Comparison of ENCODE assay signal across 14 cellular contexts in the genomic region with DNA sequence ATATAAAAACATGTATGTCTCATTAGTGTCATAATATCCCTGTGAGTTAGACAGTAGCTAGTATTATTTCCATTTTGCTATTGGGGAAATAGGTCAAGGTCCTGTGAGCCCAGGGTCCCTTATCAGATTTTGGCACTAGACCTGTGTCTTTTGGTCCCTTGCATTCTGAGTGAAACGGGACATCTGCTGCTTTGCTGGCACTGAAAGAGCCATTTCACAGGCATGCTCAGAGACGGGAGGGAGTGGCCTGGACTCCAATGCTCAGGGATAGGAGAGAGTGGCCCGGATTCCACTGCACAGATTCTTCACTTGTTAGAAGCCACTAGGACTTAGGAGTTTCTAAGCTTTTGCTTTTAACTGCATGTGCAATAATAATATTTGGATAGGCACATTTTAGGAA.
A peak's percentile ranks its signal among the peaks of the same experiment; 100 is the strongest.
DNase-seq lines count a peak whose midpoint lies in the region; ATAC-seq, FAIRE-seq and TF ChIP-seq lines count a peak whose summit lies in the region.
"Had no signal": no experiment of that assay in that cellular context is flagged by ENCODE, and none has a peak within 500 bp of the region (broad histone marks: within the 10 kb centered on the region; RNA-seq: fewer than 3 reads in every experiment).

No MANE protein-coding gene starts in this region.

- TF ChIP-seq RAD21 in IMR-90 (IDR thresholded peaks at IDR 0.05; ENCODE audit: low read length), result no peak

- no peak for ATAC-seq in CD4-positive, CD25-positive, alpha-beta regulatory T cell (ENCODE audit: low read depth in 2 of 2)
- ATAC-seq in IMR-90 (ENCODE audit: low read depth) (peak; percentile 51), HG02884 (IDR thresholded peaks at IDR 0.05; ENCODE audit: unreplicated experiment) (no peak)
- ATAC-seq: lower lobe of right lung had no signal

- H3K56ac ChIP-seq in IMR-90 (ENCODE audit: extremely low read depth, insufficient read depth, low read length), result no peak overlapping the region

- H3K9ac ChIP-seq in IMR-90 (ENCODE audit: low read depth, low read length), result no peak overlapping the region

- TF ChIP-seq CTCF in IMR-90 (conservative IDR thresholded peaks at IDR 0.05; ENCODE audit: low read depth, low read length), result no peak
- TF ChIP-seq CTCF in osteoblast (IDR thresholded peaks at IDR 0.05; ENCODE audit: extremely low read depth, low read depth, low read length), result no peak
- no peak for TF ChIP-seq CTCF in vagina (IDR thresholded peaks at IDR 0.05)

- no peak for FAIRE-seq in GM12892 (lab: Jason Lieb, UNC)

- 0 out of 2 replicates have a peak overlapping the region, but pooled peaks have one; percentile 29 for H2BK20ac ChIP-seq in IMR-90 (ENCODE audit: low read depth, low read length)

- no peak overlapping the region for H2AK5ac ChIP-seq in IMR-90 (ENCODE audit: low read depth, low read length)

- H3K27me3 Mint-ChIP-seq in CD4-positive, CD25-positive, alpha-beta regulatory T cell, result no peaks in the 10 kb centered on the region

- H4K91ac ChIP-seq in IMR-90 (ENCODE audit: insufficient read depth, low read depth, low read length), result no peak overlapping the region

- H3K36me3 Mint-ChIP-seq in CD4-positive, CD25-positive, alpha-beta regulatory T cell, result peaks cover 32% of the 10 kb centered on the region

- CTCF ChIA-PET in IMR-90 (lab: Yijun Ruan, JAX), result interaction anchor here (1.9 kb wide), 1 partner anchor 13 kb away, joined by 5 read pairs; no protein-coding TSS in a partner anchor

- no peak overlapping the region for H3K4me3 ChIP-seq in CD4-positive, CD25-positive, alpha-beta regulatory T cell (ENCODE audit: low read depth, low read length)
- H3K4me3 ChIP-seq in IMR-90 (ENCODE audit: insufficient read depth, low read depth, low read length) (no peak overlapping the region), osteoblast (ENCODE audit: insufficient read depth, low read length) (no peak overlapping the region), vagina (no peak overlapping the region)
- H3K4me3 ChIP-seq: lower lobe of right lung, spleen had no signal

- H2AFZ ChIP-seq in IMR-90 (replicated peaks; ENCODE audit: low read length, poor library complexity) (no peak overlapping the region), osteoblast (ENCODE audit: low read length) (no peak overlapping the region)

- no peak overlapping the region for H2BK5ac ChIP-seq in IMR-90 (ENCODE audit: low read depth, low read length, poor library complexity, severe bottlenecking)

- no peak overlapping the region for H2BK120ac ChIP-seq in IMR-90 (ENCODE audit: low read depth, low read length)

- DNase-seq in CD4-positive, CD25-positive, alpha-beta regulatory T cell, result no peak
- no peak for DNase-seq in IMR-90
- peak; percentile 21 for DNase-seq in fibroblast of gingiva (ENCODE audit: low read depth)
- peak; percentile 29 for DNase-seq in osteoblast (ENCODE audit: insufficient read length, low spot score, missing footprints)
- no peak for DNase-seq in vagina (ENCODE audit: extremely low spot score in 2 of 2)
- DNase-seq in GM12892 (ENCODE audit: insufficient read length), result no peak
- DNase-seq: activated effector memory CD4-positive, alpha-beta T cell treated with anti-CD3 and anti-CD28 coated beads, Interleukin-2, amount 50 U/mL, for 16 hours; DMS79 treated with DMSO at 0.1 percent for 48 hours; H9; lower lobe of right lung; NCI-H345; spleen had no signal

- no CpG with 5 or more reads among the region's 3 CpGs for WGBS in IMR-90 (ENCODE audit: extremely low coverage in 2 of 2, insufficient read length in 1 of 2), 2 experiments

- no peak overlapping the region for H4K8ac ChIP-seq in IMR-90 (ENCODE audit: low read depth in 2 of 2, low read length in 2 of 2)

- 0 out of 2 replicates have a peak overlapping the region, but pooled peaks have one; percentile 30 for H3K4ac ChIP-seq in IMR-90 (ENCODE audit: low read depth, low read length)

- BruUV-seq in IMR-90 (replicated peaks; lab: Mats Ljungman, UMichigan), result no TSS peak

- peaks cover 20% of the 10 kb centered on the region for H3K4me1 ChIP-seq in CD4-positive, CD25-positive, alpha-beta regulatory T cell (ENCODE audit: control insufficient read depth, insufficient read depth, low read length, poor library complexity, severe bottlenecking)
- H3K4me1 ChIP-seq in IMR-90 (ENCODE audit: control insufficient read depth, insufficient read depth, low read length) (peaks cover 13% of the 10 kb centered on the region), osteoblast (ENCODE audit: insufficient read depth, low read length) (peaks cover 21% of the 10 kb centered on the region), vagina (peaks cover 13% of the 10 kb centered on the region)
- H3K4me1 ChIP-seq: lower lobe of right lung had no signal

- H3K4me1 Mint-ChIP-seq in CD4-positive, CD25-positive, alpha-beta regulatory T cell, result peaks cover 26 to 60% (median 45%) of the 10 kb centered on the region in 4 donors

- 0 out of 2 replicates have a peak overlapping the region, but pooled peaks have one; percentile 45 for H3K14ac ChIP-seq in IMR-90 (replicated peaks; ENCODE audit: low read depth, low read length)

- no peaks in the 10 kb centered on the region for H4K20me1 ChIP-seq in IMR-90 (ENCODE audit: insufficient read depth, low read length)
- no peaks in the 10 kb centered on the region for H4K20me1 ChIP-seq in osteoblast (ENCODE audit: insufficient read depth, low read length)

- H2BK15ac ChIP-seq in IMR-90 (ENCODE audit: low read depth, low read length), result no peak overlapping the region; the same call in 2 of the 3 replicates

- peaks cover 14% of the 10 kb centered on the region for H3K36me3 ChIP-seq in CD4-positive, CD25-positive, alpha-beta regulatory T cell (ENCODE audit: control insufficient read depth, insufficient read depth, low read length)
- H3K36me3 ChIP-seq in IMR-90 (ENCODE audit: control insufficient read depth, insufficient read depth, low read length) (peaks cover 17% of the 10 kb centered on the region), osteoblast (ENCODE audit: insufficient read depth, low read length) (peaks cover 15% of the 10 kb centered on the region), vagina (no peaks in the 10 kb centered on the region)
- H3K36me3 ChIP-seq: lower lobe of right lung had no signal

- H3K9me3 ChIP-seq in CD4-positive, CD25-positive, alpha-beta regulatory T cell (ENCODE audit: control insufficient read depth in 2 of 2, low read length in 2 of 2), result no peaks in the 10 kb centered on the region
- H3K9me3 ChIP-seq in IMR-90 (ENCODE audit: control insufficient read depth, insufficient read depth, low read length) (no peaks in the 10 kb centered on the region), osteoblast (ENCODE audit: low read depth, low read length) (no peaks in the 10 kb centered on the region), vagina (no peaks in the 10 kb centered on the region)
- H3K9me3 ChIP-seq: lower lobe of right lung, spleen had no signal

- no peaks in the 10 kb centered on the region for H3K9me3 Mint-ChIP-seq in CD4-positive, CD25-positive, alpha-beta regulatory T cell
- H3K9me3 Mint-ChIP-seq: H9 had no signal

- TF ChIP-seq POLR2A in IMR-90 (IDR thresholded peaks at IDR 0.05; ENCODE audit: low read depth, low read length) (no peak), vagina (IDR thresholded peaks at IDR 0.05) (no peak), GM12892 (IDR thresholded peaks at IDR 0.05; ENCODE audit: low read depth, low read length) (no peak)

- H3K79me2 ChIP-seq in osteoblast (ENCODE audit: insufficient read depth, low read length), result peaks cover 44% of the 10 kb centered on the region

- no peak overlapping the region for H2AK9ac ChIP-seq in IMR-90 (replicated peaks; ENCODE audit: low read depth, low read length, poor library complexity)

- H3K79me1 ChIP-seq in IMR-90 (ENCODE audit: low read depth in 1 of 2, low read length in 2 of 2), result peaks cover 33 to 56% of the 10 kb centered on the region in 2 experiments

- peaks cover 25% of the 10 kb centered on the region for H3K9me1 ChIP-seq in IMR-90 (ENCODE audit: insufficient read depth, low read length)

- H3K27ac ChIP-seq in CD4-positive, CD25-positive, alpha-beta regulatory T cell (ENCODE audit: insufficient read depth, low read length, poor library complexity, severe bottlenecking), result no peak overlapping the region
- H3K27ac ChIP-seq in IMR-90 (ENCODE audit: insufficient read depth, low read length), result no peak overlapping the region
- H3K27ac ChIP-seq in osteoblast (ENCODE audit: low read depth, low read length), result no peak overlapping the region
- H3K27ac ChIP-seq in vagina, result no peak overlapping the region
- H3K27ac ChIP-seq: C4-2B, lower lobe of right lung, spleen had no signal

- H4K5ac ChIP-seq in IMR-90 (ENCODE audit: low read depth, low read length), result no peak overlapping the region

- POLR2A ChIA-PET in IMR-90 (lab: Charles Lee; ENCODE audit: unreplicated experiment), result no interaction called here

- in situ Hi-C loops in IMR-90 (cut with MboI; ENCODE audit: low sequenced_read_pairs), result no loop called here

- intact Hi-C loops in IMR-90 (cut with micrococcal nuclease) (no loop called here), vagina (cut with DNase I) (no loop called here)

- H3K4me3 Mint-ChIP-seq in CD4-positive, CD25-positive, alpha-beta regulatory T cell, result no peak overlapping the region
- H3K4me3 Mint-ChIP-seq: H9 had no signal

- no peaks in the 10 kb centered on the region for H3K27me3 ChIP-seq in CD4-positive, CD25-positive, alpha-beta regulatory T cell (ENCODE audit: control insufficient read depth, insufficient read depth, low read length)
- H3K27me3 ChIP-seq in IMR-90 (ENCODE audit: control insufficient read depth, insufficient read depth, low read length) (no peaks in the 10 kb centered on the region), osteoblast (ENCODE audit: insufficient read depth, low read length) (no peaks in the 10 kb centered on the region), vagina (no peaks in the 10 kb centered on the region)
- H3K27me3 ChIP-seq: spleen had no signal

- dilution Hi-C loops in IMR-90 (cut with HindIII; ENCODE audit: low sequenced_read_pairs, unreplicated experiment), result no loop called here

- H3K18ac ChIP-seq in IMR-90 (ENCODE audit: low read depth, low read length), result no peak overlapping the region

- H3K23ac ChIP-seq in IMR-90 (ENCODE audit: low read depth, low read length), result no peak overlapping the region

- H3K27ac Mint-ChIP-seq in CD4-positive, CD25-positive, alpha-beta regulatory T cell, result peak overlapping the region in 2 of 3 donors; percentile 37 to 66

- H3K4me2 ChIP-seq in IMR-90 (ENCODE audit: low read depth, low read length), result no peak overlapping the region
- H3K4me2 ChIP-seq in osteoblast (ENCODE audit: insufficient read depth, low read length), result no peak overlapping the region

TF ChIP-seq in IMR-90, 13 proteins besides CTCF, POLR2A, EP300 and RAD21 (continues in another document):
- TF ChIP-seq MAFK (IDR thresholded peaks at IDR 0.05; ENCODE audit: low read depth, low read length) (no peak), MAZ (IDR thresholded peaks at IDR 0.05; ENCODE audit: borderline replicate concordance, low read depth, low read length) (no peak), BHLHE40 (IDR thresholded peaks at IDR 0.05; ENCODE audit: low read depth, low read length) (no peak), RCOR1 (IDR thresholded peaks at IDR 0.05; ENCODE audit: insufficient replicate concordance, low read length) (no peak), MXI1 (IDR thresholded peaks at IDR 0.05; ENCODE audit: borderline replicate concordance, low read depth, low read length) (no peak), SMC3 (IDR thresholded peaks at IDR 0.05; ENCODE audit: low read depth, low read length) (no peak)

Comparison
In these comparisons a context has a peak if more than half of its experiments do, and no peak if none do; other contexts are left out.
1. DNase-seq: peak in fibroblast of gingiva (single experiment) and osteoblast (single experiment); none in CD4-positive, CD25-positive, alpha-beta regulatory T cell (0 of 3), IMR-90 (single experiment), vagina (0 of 2) and GM12892 (single experiment).